Comparison of ENCODE assay signal across 8 cellular contexts in genomic region chr4:6910340-6910959, GRCh38. TPM values are rescaled to one million over a fixed set of nuclear protein-coding genes. Genes with fewer than 3 reads are reported as not detected.
DNase-seq lines count a peak whose midpoint lies in the region; ATAC-seq and TF ChIP-seq lines count a peak whose summit lies in the region.

No MANE protein-coding gene starts in this region.

- peak; percentile 21 for DNase-seq in DMS53 treated with DMSO at 0.1 percent for 48 hours (lab: John Stamatoyannopoulos, UW; ENCODE audit: unreplicated experiment)
- DNase-seq in LNCaP clone FGC (ENCODE audit: low read depth), result no peak
- no peak for DNase-seq in central memory CD8-positive, alpha-beta T cell (ENCODE audit: low spot score in 2 of 2)
- no peak for DNase-seq in hepatic stellate cell (ENCODE audit: low spot score)
- no peak for DNase-seq in A172 (ENCODE audit: low spot score)
- DNase-seq in GM20000 (ENCODE audit: low spot score), result no peak

- H3K27ac Mint-ChIP-seq in central memory CD8-positive, alpha-beta T cell (ENCODE audit: low read depth), result peak overlapping the region; percentile 82

- no peaks in the 10 kb centered on the region for H3K36me3 ChIP-seq in mucosa of stomach (ENCODE audit: control insufficient read depth, insufficient read depth, low read length)

- TF ChIP-seq CTCF in LNCaP clone FGC (IDR thresholded peaks at IDR 0.05; ENCODE audit: control insufficient read depth, extremely low read depth, insufficient read depth) (peak; percentile 9; the same call in 1 of the 2 replicates), GM20000 (IDR thresholded peaks at IDR 0.05; ENCODE audit: extremely low read depth, missing control alignments) (no peak)

- peak overlapping the region; percentile 85 for H3K9ac ChIP-seq in mucosa of stomach (ENCODE audit: low read length)

- peaks cover 7% of the 10 kb centered on the region for H3K36me3 Mint-ChIP-seq in central memory CD8-positive, alpha-beta T cell (ENCODE audit: insufficient read depth)

- peaks cover 28% of the 10 kb centered on the region for H3K4me1 ChIP-seq in mucosa of stomach (ENCODE audit: control insufficient read depth, insufficient read depth, low read length)

- no peak for ATAC-seq in central memory CD8-positive, alpha-beta T cell (replicated peaks; ENCODE audit: extremely low read depth, poor library complexity, severe bottlenecking)
- no peak for ATAC-seq in GM19324 (IDR thresholded peaks at IDR 0.05; ENCODE audit: low FRiP score, unreplicated experiment)

- no peaks in the 10 kb centered on the region for H3K9me3 Mint-ChIP-seq in central memory CD8-positive, alpha-beta T cell

- H3K27me3 ChIP-seq in mucosa of stomach (ENCODE audit: control insufficient read depth, insufficient read depth, low read length), result peaks cover 14% of the 10 kb centered on the region

- peaks cover 41% of the 10 kb centered on the region for H3K4me1 Mint-ChIP-seq in central memory CD8-positive, alpha-beta T cell

- H3K27me3 Mint-ChIP-seq in central memory CD8-positive, alpha-beta T cell, result no peaks in the 10 kb centered on the region

- peak overlapping the region; percentile 75 for H3K4me3 ChIP-seq in LNCaP clone FGC (ENCODE audit: low read depth, low read length)
- H3K4me3 ChIP-seq in mucosa of stomach (ENCODE audit: low read length), result peak overlapping the region; percentile 64

- H3K4me3 Mint-ChIP-seq in central memory CD8-positive, alpha-beta T cell, result peak overlapping the region; percentile 93

- H3K9me3 ChIP-seq in mucosa of stomach (ENCODE audit: control insufficient read depth, low read length), result no peaks in the 10 kb centered on the region

RNA-seq across cellular contexts. Expression of gene TBC1D14, which starts 0.8 kb away (rescaled TPM):
- 54.7 and 59.1 TPM in 2 replicates for total RNA-seq in A172 (2014; rRNA removed; shearing (Covaris generic))
